In genomic region chr11:27363576-27364115, GRCh38 we compare ENCODE assay signal across 8 cellular contexts. TPM values are rescaled to one million over a fixed set of nuclear protein-coding genes. Genes with fewer than 3 reads are reported as not detected.
DNase-seq lines count a peak whose midpoint lies in the region; ATAC-seq and TF ChIP-seq lines count a peak whose summit lies in the region.

No MANE protein-coding gene starts in this region.

- no peak overlapping the region for H4K91ac ChIP-seq in H9 (ENCODE audit: insufficient read length, low read depth, low read length)

- peaks cover 41 to 47% of the 10 kb centered on the region in 2 experiments for H3K4me1 Mint-ChIP-seq in H9

- H3K9me3 ChIP-seq in H9 (ENCODE audit: control insufficient read depth, low read depth, low read length) (no peaks in the 10 kb centered on the region), WERI-Rb-1 (ENCODE audit: severe bottlenecking) (no peaks in the 10 kb centered on the region), right cardiac atrium (ENCODE audit: control insufficient read depth, low read length) (no peaks in the 10 kb centered on the region), smooth muscle cell (replicated peaks; ENCODE audit: low read depth) (no peaks in the 10 kb centered on the region), mucosa of descending colon (no peaks in the 10 kb centered on the region)

- H2AK5ac ChIP-seq in H9 (ENCODE audit: insufficient read length, low read length) = no peak overlapping the region

- peaks cover 4% of the 10 kb centered on the region for H3K23me2 ChIP-seq in H9 (ENCODE audit: insufficient read length, low read depth, low read length, poor library complexity, severe bottlenecking)

- H2BK15ac ChIP-seq in H9 (ENCODE audit: low read depth, low read length) = no peak overlapping the region

- no peaks in the 10 kb centered on the region for H3K9me3 Mint-ChIP-seq in H9

- no peaks in the 10 kb centered on the region; the same call in 1 of the 2 replicates for H3K27me3 Mint-ChIP-seq in H9 (ENCODE audit: low read depth)

- no peak overlapping the region for H4K8ac ChIP-seq in H9 (replicated peaks; ENCODE audit: insufficient read length, low read depth, low read length)

- peak overlapping the region; percentile 93 to 98 for H3K4me3 Mint-ChIP-seq in H9

- TF ChIP-seq CTCF in H9 (conservative IDR thresholded peaks at IDR 0.05) = no peak
- no peak for TF ChIP-seq CTCF in WERI-Rb-1 (IDR thresholded peaks at IDR 0.05; ENCODE audit: low read depth, low read length)
- no peak for TF ChIP-seq CTCF in smooth muscle cell (IDR thresholded peaks at IDR 0.05; ENCODE audit: borderline replicate concordance, insufficient read depth, poor library complexity, severe bottlenecking)
- TF ChIP-seq CTCF in mucosa of descending colon (IDR thresholded peaks at IDR 0.05) = no peak

- no peaks in the 10 kb centered on the region for H4K20me1 ChIP-seq in H9 (ENCODE audit: control insufficient read depth, insufficient read depth, insufficient read length)
- H4K20me1 ChIP-seq in smooth muscle cell (ENCODE audit: low read depth) = no peaks in the 10 kb centered on the region

- H3T11ph ChIP-seq in H9 (ENCODE audit: low read length) = no peak overlapping the region

- no peak overlapping the region for H3K4ac ChIP-seq in H9 (ENCODE audit: low read depth, low read length)

- no peak overlapping the region for H2BK120ac ChIP-seq in H9 (ENCODE audit: low read depth, low read length, poor library complexity, severe bottlenecking)

- H3K4me2 ChIP-seq in H9 (ENCODE audit: insufficient read depth, insufficient read length, low read length) (peak overlapping the region; percentile 78), smooth muscle cell (peak overlapping the region; percentile 86)

- no peaks in the 10 kb centered on the region for H3K79me2 ChIP-seq in H9 (ENCODE audit: insufficient read depth, low read length)
- no peaks in the 10 kb centered on the region for H3K79me2 ChIP-seq in smooth muscle cell (ENCODE audit: low read depth)

- DNase-seq in H9 = no peak
- DNase-seq in WERI-Rb-1 = no peak
- no peak for DNase-seq in right cardiac atrium
- DNase-seq in smooth muscle cell (lab: John Stamatoyannopoulos, UW; ENCODE audit: unreplicated experiment) = no peak
- DNase-seq in AG20443 (ENCODE audit: low spot score) = no peak
- DNase-seq in stimulated activated CD4-positive, alpha-beta T cell treated with anti-CD3 and anti-CD28 coated beads, Interleukin-2, amount 100 ng/mL, for 24 hours = no peak
- no peak for DNase-seq in mucosa of descending colon

- ATAC-seq in right cardiac atrium (no peak), GM21825 (IDR thresholded peaks at IDR 0.05; ENCODE audit: unreplicated experiment) (no peak), mucosa of descending colon (no peak)

- H4K5ac ChIP-seq in H9 (ENCODE audit: insufficient read length, low read depth, low read length) = no peak overlapping the region

- no peak overlapping the region for H3K56ac ChIP-seq in H9 (ENCODE audit: insufficient read length, low read depth, low read length)

- no peak overlapping the region for H2BK20ac ChIP-seq in H9 (ENCODE audit: low read depth, low read length, poor library complexity, severe bottlenecking)

- no peak overlapping the region for H2BK5ac ChIP-seq in H9 (ENCODE audit: insufficient read length, low read length)

- H2AFZ ChIP-seq in H9 (ENCODE audit: low read length) = no peak overlapping the region
- H2AFZ ChIP-seq in smooth muscle cell (ENCODE audit: low read depth) = peak overlapping the region; percentile 40

- peaks cover 6% of the 10 kb centered on the region; the same call in 1 of the 2 replicates for H3K36me3 ChIP-seq in WERI-Rb-1
- no peaks in the 10 kb centered on the region for H3K36me3 ChIP-seq in smooth muscle cell (ENCODE audit: low read depth)
- H3K36me3 ChIP-seq in mucosa of descending colon (ENCODE audit: low read depth) = no peaks in the 10 kb centered on the region

- no peak overlapping the region for H3K27ac ChIP-seq in H9 (ENCODE audit: insufficient read length, low read depth, low read length)
- H3K27ac ChIP-seq in WERI-Rb-1 = peak overlapping the region; percentile 88
- H3K27ac ChIP-seq in right cardiac atrium (ENCODE audit: low read length) = no peak overlapping the region
- H3K27ac ChIP-seq in smooth muscle cell (ENCODE audit: low read depth) = peak overlapping the region; percentile 66

- H3K4me1 ChIP-seq in H9 (ENCODE audit: insufficient read depth, low read length) (no peaks in the 10 kb centered on the region; the same call in 1 of the 2 replicates), right cardiac atrium (ENCODE audit: control insufficient read depth, insufficient read depth, low read length) (no peaks in the 10 kb centered on the region), smooth muscle cell (ENCODE audit: low read depth) (peaks cover 19% of the 10 kb centered on the region), mucosa of descending colon (ENCODE audit: low read depth) (no peaks in the 10 kb centered on the region)

- peak overlapping the region; percentile 31 for H3K9ac ChIP-seq in H9 (ENCODE audit: extremely low read depth, insufficient read length, low read length)
- peak overlapping the region; percentile 63 for H3K9ac ChIP-seq in smooth muscle cell (ENCODE audit: low read depth)

- intact Hi-C loops in right cardiac atrium (cut with DNase I) (no loop called here), mucosa of descending colon (cut with DNase I, micrococcal nuclease) (no loop called here)

- no peak overlapping the region for H3K18ac ChIP-seq in H9 (ENCODE audit: insufficient read length, low read depth, low read length)

- H3K36me3 Mint-ChIP-seq in H9 (ENCODE audit: insufficient read depth in 1 of 3, low read depth in 3 of 3) = peaks cover 2 to 17% (median 14%) of the 10 kb centered on the region in 3 experiments; a peak in 6 of 7 replicates

- WGBS in H9 (ENCODE audit: extremely low coverage, insufficient read length, low lambda C conversion rate) = no CpG with 5 or more reads among the region's 13 CpGs
- WGBS in right cardiac atrium = 38% methylated on average over 13 of the region's 13 CpGs
- WGBS in smooth muscle cell (ENCODE audit: low lambda C conversion rate) = 43% methylated on average over 13 of the region's 13 CpGs

- H3K4me3 ChIP-seq in WERI-Rb-1 (ENCODE audit: low read depth, low read length) (peak overlapping the region; percentile 83), right cardiac atrium (ENCODE audit: low read length) (peak overlapping the region; percentile 40), smooth muscle cell (peak overlapping the region; percentile 59), mucosa of descending colon (no peak overlapping the region)

- H3K23ac ChIP-seq in H9 (ENCODE audit: insufficient read length, low read depth, low read length) = no peak overlapping the region

- H3K27me3 ChIP-seq in H9 (ENCODE audit: insufficient read depth, low read length) = no peaks in the 10 kb centered on the region
- H3K27me3 ChIP-seq in WERI-Rb-1 (ENCODE audit: insufficient read depth, low read depth, severe bottlenecking) = no peaks in the 10 kb centered on the region
- no peaks in the 10 kb centered on the region for H3K27me3 ChIP-seq in right cardiac atrium (ENCODE audit: control insufficient read depth, insufficient read depth)
- H3K27me3 ChIP-seq in smooth muscle cell (ENCODE audit: low read depth) = no peaks in the 10 kb centered on the region

- H3K14ac ChIP-seq in H9 (ENCODE audit: insufficient read depth, low read length) = no peak overlapping the region

- no peaks in the 10 kb centered on the region for H3K79me1 ChIP-seq in H9 (ENCODE audit: insufficient read depth, low read depth, low read length, poor library complexity, severe bottlenecking)

- H3K27ac Mint-ChIP-seq in H9 = peak overlapping the region; percentile 87 to 98 (median 97)

- peaks cover 6% of the 10 kb centered on the region for H3F3A ChIP-seq in smooth muscle cell (ENCODE audit: low read depth)

- H2BK12ac ChIP-seq in H9 (ENCODE audit: insufficient read length, low read depth, low read length) = no peak overlapping the region

RNA-seq across cellular contexts. Expression of gene CCDC34, which starts 0.6 kb away (rescaled TPM):
- 24.5 and 25.2 TPM in 2 replicates for total RNA-seq in H9 (2021)
- 1 to 10 TPM; 3.3 to 4.4 (median 4.1) TPM for total RNA-seq in right cardiac atrium
- 2.1 TPM for polyA plus RNA-seq in right cardiac atrium
- 8.0 and 9.3 TPM in 2 replicates for total RNA-seq in smooth muscle cell
- polyA plus RNA-seq in smooth muscle cell = 6.7 and 8.2 TPM in 2 replicates
- total RNA-seq in mucosa of descending colon = 10 to 100 TPM in 2 of 3 donors, 1 to 10 TPM in 1; 7.2 to 11.2 (median 10.1) TPM

Comparison
In these comparisons a context has a peak if more than half of its experiments do, and no peak if none do; other contexts are left out.
1. H3K27ac ChIP-seq: peak in WERI-Rb-1 (single experiment) and smooth muscle cell (single experiment); none in H9 (single experiment) and right cardiac atrium (single experiment).